12 cellular contexts compared by ENCODE assay signal in the genomic region with DNA sequence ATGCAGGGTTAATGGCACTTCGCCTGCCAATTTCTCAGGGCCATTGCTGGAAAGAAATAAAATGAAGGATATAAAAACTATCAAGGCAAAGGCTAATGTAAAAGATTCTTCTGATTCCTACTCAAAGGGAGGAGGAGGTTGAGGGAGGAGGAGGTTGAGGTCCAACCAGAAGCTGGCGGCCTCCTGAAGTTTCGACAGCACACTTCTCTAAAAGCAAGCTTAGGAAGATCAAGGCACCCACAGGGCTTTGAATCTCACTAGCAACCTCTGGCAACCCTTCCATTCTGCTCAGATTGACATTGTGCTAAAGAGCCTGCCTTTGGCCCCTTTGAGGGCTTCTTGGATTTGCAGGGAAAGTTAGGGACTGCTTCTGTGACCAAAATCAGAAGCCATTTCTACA.
"Had no signal": no experiment of that assay in that cellular context is flagged by ENCODE, and none has a peak within 500 bp of the region (broad histone marks: within the 10 kb centered on the region; RNA-seq: fewer than 3 reads in every experiment).

No MANE protein-coding gene starts in this region.

- H3K9me3 ChIP-seq: testis had no signal

- H3K4me3 ChIP-seq: testis had no signal

- H3K27me3 Mint-ChIP-seq: activated CD4-positive, alpha-beta memory T cell treated with anti-CD3 and anti-CD28 coated beads for 36 hours; stimulated activated naive CD8-positive, alpha-beta T cell treated with anti-CD3 and anti-CD28 coated beads, Interleukin-15, amount 100 ng/mL, for 72 hours had no signal

- H3K27me3 ChIP-seq: testis had no signal

- H3K4me3 Mint-ChIP-seq: activated CD4-positive, alpha-beta memory T cell treated with anti-CD3 and anti-CD28 coated beads for 36 hours; activated T-cell treated with anti-CD3 and anti-CD28 coated beads, Interleukin-2, amount 50 U/mL, for 72 hours; stimulated activated naive CD8-positive, alpha-beta T cell treated with anti-CD3 and anti-CD28 coated beads, Interleukin-15, amount 100 ng/mL, for 72 hours had no signal

- DNase-seq: activated CD4-positive, alpha-beta memory T cell treated with anti-CD3 and anti-CD28 coated beads for 36 hours; activated CD4-positive, CD25-positive, alpha-beta regulatory T cell treated with anti-CD3 and anti-CD28 coated beads, Interleukin-2, amount 50 U/mL, for 72 hours; activated gamma-delta T cell treated with Interleukin-2 at 50 U/mL for 16 hours; activated T-cell treated with anti-CD3 and anti-CD28 coated beads, Interleukin-2, amount 50 U/mL, for 72 hours; aorta; glutamatergic neuron; retina; stimulated activated CD4-positive, alpha-beta T cell treated with anti-CD3 and anti-CD28 coated beads, Interleukin-15, amount 100 ng/mL, for 24 hours; stimulated activated CD4-positive, alpha-beta T cell treated with anti-CD3 and anti-CD28 coated beads, Interleukin-4, amount 100 ng/mL, for 24 hours; stimulated activated naive CD8-positive, alpha-beta T cell treated with anti-CD3 and anti-CD28 coated beads, Interleukin-15, amount 100 ng/mL, for 72 hours; testis had no signal

- H3K27ac ChIP-seq: testis had no signal

- ATAC-seq: activated T-cell treated with anti-CD3 and anti-CD28 coated beads, Interleukin-2, amount 50 U/mL, for 72 hours; esophagus mucosa; stimulated activated naive CD8-positive, alpha-beta T cell treated with anti-CD3 and anti-CD28 coated beads, Interleukin-15, amount 100 ng/mL, for 72 hours had no signal

- H3K27ac Mint-ChIP-seq: activated CD4-positive, alpha-beta memory T cell treated with anti-CD3 and anti-CD28 coated beads for 36 hours; activated T-cell treated with anti-CD3 and anti-CD28 coated beads, Interleukin-2, amount 50 U/mL, for 72 hours; stimulated activated naive CD8-positive, alpha-beta T cell treated with anti-CD3 and anti-CD28 coated beads, Interleukin-15, amount 100 ng/mL, for 72 hours had no signal
